In genomic region chr22:19735665-19736510, GRCh38 we compare ENCODE assay signal across 20 cellular contexts. TPM values are rescaled to one million over a fixed set of nuclear protein-coding genes. Genes with fewer than 3 reads are reported as not detected.
A peak's percentile ranks its signal among the peaks of the same experiment; 100 is the strongest.
DNase-seq lines count a peak whose midpoint lies in the region; ATAC-seq, FAIRE-seq and TF ChIP-seq lines count a peak whose summit lies in the region.
"Had no signal": no experiment of that assay in that cellular context is flagged by ENCODE, and none has a peak within 500 bp of the region (broad histone marks: within the 10 kb centered on the region; RNA-seq: fewer than 3 reads in every experiment).

No MANE protein-coding gene starts in this region.

- DNase-seq in HEK293T (ENCODE audit: extremely low spot score): no peak
- no peak for DNase-seq in H1 (ENCODE audit: low read depth in 1 of 2, low spot score in 2 of 2)
- no peak for DNase-seq in neural progenitor cell (ENCODE audit: low spot score)
- DNase-seq in small intestine: no peak
- DNase-seq in CD14-positive monocyte (ENCODE audit: low spot score): no peak
- DNase-seq: C1 segment of cervical spinal cord; CD4-positive, CD25-positive, alpha-beta regulatory T cell; CD8-positive, alpha-beta T cell; DMS 273 treated with DMSO at 0.1 percent for 48 hours; DMS79; EL; GDM1 had no signal

- H3K4me1 Mint-ChIP-seq in neural progenitor cell (no peaks in the 10 kb centered on the region), CD14-positive monocyte (peaks cover 2% of the 10 kb centered on the region)

- H3K27me3 Mint-ChIP-seq in neural progenitor cell (ENCODE audit: insufficient read depth, low read depth) (peaks cover 3% of the 10 kb centered on the region), CD14-positive monocyte (ENCODE audit: low read depth in 3 of 3) (peaks cover 8 to 30% (median 8%) of the 10 kb centered on the region in 3 donors)
- H3K27me3 Mint-ChIP-seq: CD4-positive, CD25-positive, alpha-beta regulatory T cell had no signal

- H3K27ac ChIP-seq in H1 (ENCODE audit: low read depth, low read length): no peak overlapping the region
- no peak overlapping the region for H3K27ac ChIP-seq in neural progenitor cell
- H3K27ac ChIP-seq in small intestine (ENCODE audit: low read depth in 1 of 2, low read length in 1 of 2): no peak overlapping the region

- no peak overlapping the region for H4K5ac ChIP-seq in H1 (ENCODE audit: insufficient read length, low read depth, low read length)

- no peaks in the 10 kb centered on the region for H3F3A ChIP-seq in neural progenitor cell (ENCODE audit: low read depth)

- no peak for TF ChIP-seq POLR2A in H1 (IDR thresholded peaks at IDR 0.05; ENCODE audit: control extremely low read depth in 1 of 2, low read depth in 2 of 2, low read length in 2 of 2)

- no peak for TF ChIP-seq CTCF in H1 (IDR thresholded peaks at IDR 0.05; ENCODE audit: control extremely low read depth in 1 of 3, insufficient read depth in 1 of 3, low read depth in 1 of 3, low read length in 3 of 3)
- TF ChIP-seq CTCF in neural progenitor cell (IDR thresholded peaks at IDR 0.05): no peak
- no peak for TF ChIP-seq CTCF in CD14-positive monocyte (IDR thresholded peaks at IDR 0.05)

- no peak overlapping the region for H2BK5ac ChIP-seq in H1 (ENCODE audit: low read depth, low read length)

- 83% methylated on average over 19 of the region's 21 CpGs; no CpG with 5 or more reads in 1 of the 2 experiments for WGBS in H1 (ENCODE audit: extremely low coverage in 1 of 2, insufficient coverage in 1 of 2, insufficient read length in 1 of 2, insufficient replicate concordance in 2 of 2, low coverage in 1 of 2, low lambda C conversion rate in 2 of 2, missing lambda C conversion rate in 1 of 2), 2 experiments
- WGBS in small intestine, 3 donors: 69 to 77% (median 70%) methylated on average over 17 to 21 of the region's 21 CpGs

- H3K56ac ChIP-seq in H1 (replicated peaks; ENCODE audit: insufficient read length, low read depth, low read length): no peak overlapping the region

- H2AFZ ChIP-seq in H1 (ENCODE audit: low read length) (no peak overlapping the region), neural progenitor cell (replicated peaks) (no peak overlapping the region)
- H2AFZ ChIP-seq: GM23338 had no signal

- H3K27ac Mint-ChIP-seq in neural progenitor cell (no peak overlapping the region), CD14-positive monocyte (no peak overlapping the region)
- H3K27ac Mint-ChIP-seq: CD4-positive, CD25-positive, alpha-beta regulatory T cell; CD8-positive, alpha-beta T cell; GM23338 had no signal

- H3K23me2 ChIP-seq in H1 (ENCODE audit: low read depth, low read length): no peaks in the 10 kb centered on the region

- ATAC-seq in GM19328 (IDR thresholded peaks at IDR 0.05; ENCODE audit: unreplicated experiment): no peak
- ATAC-seq: CD8-positive, alpha-beta T cell; GM12878 had no signal

- no peak overlapping the region; a peak in 1 of 7 replicates for H3K9ac ChIP-seq in H1 (replicated peaks in 1 of 4; ENCODE audit: extremely low read depth in 1 of 4, low read depth in 3 of 4, low read length in 3 of 4)
- no peak overlapping the region for H3K9ac ChIP-seq in neural progenitor cell

- H2AK5ac ChIP-seq in H1 (ENCODE audit: low read depth, low read length): no peak overlapping the region

- no peak overlapping the region for H3K18ac ChIP-seq in H1 (ENCODE audit: extremely low read depth, low read length)

- no peak overlapping the region for H3K4ac ChIP-seq in H1 (replicated peaks; ENCODE audit: insufficient read length, low read depth, low read length)

- no peak overlapping the region; the same call in 1 of the 2 replicates for H4K8ac ChIP-seq in H1 (ENCODE audit: extremely low read depth, insufficient read depth, low read length)

- no peak overlapping the region for H3K14ac ChIP-seq in H1 (ENCODE audit: insufficient read length)

- no peak overlapping the region for H4K91ac ChIP-seq in H1 (replicated peaks; ENCODE audit: insufficient read length, low read length)

- no peak overlapping the region for H3K4me3 ChIP-seq in H1 (ENCODE audit: extremely low read depth in 1 of 4, insufficient read depth in 2 of 4, low read depth in 3 of 4, low read length in 4 of 4)
- H3K4me3 ChIP-seq in neural progenitor cell: no peak overlapping the region
- H3K4me3 ChIP-seq in small intestine (ENCODE audit: low read depth in 1 of 2, low read length in 2 of 2): no peak overlapping the region
- H3K4me3 ChIP-seq: GM12878, GM23338, HAP-1 had no signal

- no peak overlapping the region for H2BK12ac ChIP-seq in H1 (ENCODE audit: low read depth, low read length)

- H3K9me3 ChIP-seq in H1 (ENCODE audit: insufficient read depth in 2 of 2, low read depth in 1 of 2, low read length in 1 of 2) (no peaks in the 10 kb centered on the region), neural progenitor cell (ENCODE audit: low read depth) (no peaks in the 10 kb centered on the region), small intestine (ENCODE audit: control insufficient read depth, low read depth) (no peaks in the 10 kb centered on the region)
- H3K9me3 ChIP-seq: HAP-1 had no signal

- H3K4me2 ChIP-seq in H1 (ENCODE audit: insufficient read depth in 1 of 2, low read depth in 2 of 2, low read length in 2 of 2): no peak overlapping the region
- H3K4me2 ChIP-seq in neural progenitor cell: no peak overlapping the region
- H3K4me2 ChIP-seq: GM23338 had no signal

- H4K20me1 ChIP-seq in H1 (replicated peaks in 1 of 2; ENCODE audit: control insufficient read depth in 1 of 2, insufficient read depth in 2 of 2, low read length in 2 of 2): peaks cover 0 to 4% of the 10 kb centered on the region in 2 experiments
- H4K20me1 ChIP-seq in neural progenitor cell (ENCODE audit: low read depth): no peaks in the 10 kb centered on the region

- H3K4me3 Mint-ChIP-seq in neural progenitor cell: peak overlapping the region; percentile 27
- H3K4me3 Mint-ChIP-seq in CD14-positive monocyte: no peak overlapping the region
- H3K4me3 Mint-ChIP-seq: CD4-positive, CD25-positive, alpha-beta regulatory T cell; CD8-positive, alpha-beta T cell; GM23338 had no signal

- FAIRE-seq in H1 (lab: Jason Lieb, UNC): no peak
- no peak for FAIRE-seq in small intestine (lab: Jason Lieb, UNC)
- FAIRE-seq: D721Med, GM12878, GM19239, H54 had no signal

- CTCF ChIA-PET in HEK293T (lab: Yijun Ruan, JAX): interaction anchor here (1.4 kb wide), 1 partner anchor 12 kb away, joined by 3 read pairs; the partner anchor contains the start of gene GP1BB
- CTCF ChIA-PET in H1 (lab: Charles Lee; ENCODE audit: partially characterized antibody): interaction anchor here (1.0 to 1.3 kb wide), 3 partner anchors 14 to 65 kb away, joined by 3 to 4 read pairs (median 3); no protein-coding TSS in a partner anchor

- H2BK120ac ChIP-seq in H1 (replicated peaks; ENCODE audit: low read depth, low read length): no peak overlapping the region

- intact Hi-C loops in CD14-positive monocyte (cut with micrococcal nuclease): no loop called here

- peaks cover 0 to 17% (median 7%) of the 10 kb centered on the region in 4 experiments; a peak in 5 of 7 replicates for H3K4me1 ChIP-seq in H1 (replicated peaks in 1 of 4; ENCODE audit: control insufficient read depth in 3 of 4, insufficient read depth in 4 of 4, low read length in 3 of 4)
- H3K4me1 ChIP-seq in neural progenitor cell: peaks cover 12% of the 10 kb centered on the region
- no peaks in the 10 kb centered on the region for H3K4me1 ChIP-seq in small intestine (ENCODE audit: control insufficient read depth in 2 of 2, insufficient read depth in 1 of 2, low read depth in 1 of 2, low read length in 1 of 2)
- H3K4me1 ChIP-seq: HAP-1 had no signal

- 0 out of 2 replicates have a peak overlapping the region, but pooled peaks have one; percentile 53 for H2BK15ac ChIP-seq in H1 (ENCODE audit: low read length)

- H3K79me2 ChIP-seq in H1 (ENCODE audit: control insufficient read depth in 1 of 2, insufficient read depth in 2 of 2, low read length in 2 of 2) (no peaks in the 10 kb centered on the region), neural progenitor cell (ENCODE audit: low read depth) (no peaks in the 10 kb centered on the region)

- H3K27me3 ChIP-seq in H1 (replicated peaks in 1 of 4; ENCODE audit: control insufficient read depth in 3 of 4, extremely low read depth in 1 of 4, insufficient read depth in 3 of 4, low read length in 3 of 4) (no peaks in the 10 kb centered on the region; a peak in 3 of 7 replicates), neural progenitor cell (peaks cover 8% of the 10 kb centered on the region), small intestine (ENCODE audit: control insufficient read depth in 2 of 2, insufficient read depth in 2 of 2, low read length in 2 of 2) (peaks cover 0 to 3% of the 10 kb centered on the region in 2 donors)

- no peaks in the 10 kb centered on the region for H3K36me3 Mint-ChIP-seq in neural progenitor cell
- H3K36me3 Mint-ChIP-seq in CD14-positive monocyte: no peaks in the 10 kb centered on the region
- H3K36me3 Mint-ChIP-seq: CD4-positive, CD25-positive, alpha-beta regulatory T cell; CD8-positive, alpha-beta T cell had no signal

- H3K36me3 ChIP-seq in H1 (ENCODE audit: control insufficient read depth in 2 of 4, insufficient read depth in 4 of 4, low read length in 3 of 4) (no peaks in the 10 kb centered on the region), neural progenitor cell (no peaks in the 10 kb centered on the region), small intestine (ENCODE audit: control insufficient read depth in 2 of 2, insufficient read depth in 2 of 2, low read length in 2 of 2) (no peaks in the 10 kb centered on the region)
- H3K36me3 ChIP-seq: HAP-1 had no signal

- H3K79me1 ChIP-seq in H1 (ENCODE audit: low read depth, low read length): no peaks in the 10 kb centered on the region

- H3K23ac ChIP-seq in H1 (ENCODE audit: insufficient read length): no peak overlapping the region

- H3K9me3 Mint-ChIP-seq in neural progenitor cell (no peaks in the 10 kb centered on the region), CD14-positive monocyte (peaks cover 0 to 1% (median 0%) of the 10 kb centered on the region in 7 donors)
- H3K9me3 Mint-ChIP-seq: CD4-positive, CD25-positive, alpha-beta regulatory T cell; CD8-positive, alpha-beta T cell; GM23338 had no signal

- H2BK20ac ChIP-seq in H1 (ENCODE audit: low read length): no peak overlapping the region

- no peak for TF ChIP-seq EP300 in H1 (IDR thresholded peaks at IDR 0.05; ENCODE audit: borderline replicate concordance in 1 of 2, low read depth in 2 of 2, low read length in 2 of 2)

- no peak for TF ChIP-seq RAD21 in H1 (IDR thresholded peaks at IDR 0.05 in 1 of 2, conservative IDR thresholded peaks at IDR 0.05 in 1 of 2; ENCODE audit: low read depth in 2 of 2, low read length in 2 of 2)

- POLR2A ChIA-PET in HEK293T (lab: Yijun Ruan, JAX): no interaction called here
- POLR2A ChIA-PET in H1 (lab: Charles Lee; ENCODE audit: partially characterized antibody): no interaction called here

RNA-seq across cellular contexts. Expression of gene GP1BB, which starts 12.5 kb away (rescaled TPM):
- not detected in 2 replicates for total RNA-seq in H1 (2021; fragmentation: NEBNext Ultra II Directional; extraction: Animal tissue kit (Norgen Biotek cat#: 25700))
- 0.36 and 0.66 TPM in 2 replicates for polyA plus RNA-seq in H1 (2011; rRNA removed)
- polyA plus RNA-seq in H1 (2011; cell fraction: cytosol; rRNA removed): 0.27 TPM
- 2.4 TPM for polyA plus RNA-seq in H1 (2011; cell fraction: nucleus; rRNA removed)
- polyA plus RNA-seq in H1 (2012, experiment 1 of 2): 0.38 to 0.69 TPM (median 0.55 TPM) in 3 of 4 replicates, not detected in the other
- not detected for polyA plus RNA-seq in H1 (2012, experiment 2 of 2)
- polyA plus RNA-seq in H1 (2013, experiment 1 of 2): 0.36 TPM
- 0.83 TPM for polyA plus RNA-seq in H1 (2013, experiment 2 of 2)
- polyA minus RNA-seq in H1 (2011; rRNA and poly(A)+ RNA removed): not detected in 2 replicates
- not detected for polyA minus RNA-seq in H1 (2011; cell fraction: cytosol; rRNA and poly(A)+ RNA removed)
- 0.60 TPM for polyA minus RNA-seq in H1 (2011; cell fraction: nucleus; rRNA and poly(A)+ RNA removed)
- total RNA-seq in neural progenitor cell (ENCODE audit: low replicate concordance): 1.2 TPM in 1 of 2 replicates, not detected in the other
- polyA plus RNA-seq in small intestine: 1 to 10 TPM in 2 of 3 donors, under 1 TPM in 1; 0.67 to 1.4 (median 1.3) TPM
- 1 to 10 TPM in 1 of 2 donors, under 1 TPM in 1; 0.26 to 1.5 TPM for polyA plus RNA-seq in CD14-positive monocyte
- polyA plus RNA-seq: CD4-positive, CD25-positive, alpha-beta regulatory T cell had no signal

RNA-seq across cellular contexts. Expression of gene SEPTIN5, which starts 21.6 kb away (rescaled TPM):
- total RNA-seq in H1 (2021; fragmentation: NEBNext Ultra II Directional; extraction: Animal tissue kit (Norgen Biotek cat#: 25700)): 7.8 and 8.6 TPM in 2 replicates
- polyA plus RNA-seq in H1 (2011; rRNA removed) (6.0 and 9.1 TPM in 2 replicates), small intestine (1 to 10 TPM; 2.2 to 9.9 (median 2.2) TPM), CD14-positive monocyte (under 1 TPM in 1 of 2 donors, not detected in 1; 0.50 TPM)
- 6.7 TPM for polyA plus RNA-seq in H1 (2011; cell fraction: cytosol; rRNA removed)
- 18.5 TPM for polyA plus RNA-seq in H1 (2011; cell fraction: nucleus; rRNA removed)
- 5.8 to 13.4 TPM (median 10.9 TPM) in 4 replicates for polyA plus RNA-seq in H1 (2012, experiment 1 of 2)
- polyA plus RNA-seq in H1 (2012, experiment 2 of 2): 8.4 TPM
- polyA plus RNA-seq in H1 (2013, experiment 1 of 2): 9.7 TPM
- 9.0 TPM for polyA plus RNA-seq in H1 (2013, experiment 2 of 2)
- polyA minus RNA-seq in H1 (2011; rRNA and poly(A)+ RNA removed): 7.3 and 8.0 TPM in 2 replicates
- 2.3 TPM for polyA minus RNA-seq in H1 (2011; cell fraction: cytosol; rRNA and poly(A)+ RNA removed)
- polyA minus RNA-seq in H1 (2011; cell fraction: nucleus; rRNA and poly(A)+ RNA removed): 8.8 TPM
- 5.0 and 8.2 TPM in 2 replicates for total RNA-seq in neural progenitor cell (ENCODE audit: low replicate concordance)
- polyA plus RNA-seq: CD4-positive, CD25-positive, alpha-beta regulatory T cell had no signal

RNA-seq across cellular contexts. Expression of gene TBX1, which starts 24.7 kb away (rescaled TPM):
- 0.28 and 0.38 TPM in 2 replicates for total RNA-seq in H1 (2021; fragmentation: NEBNext Ultra II Directional; extraction: Animal tissue kit (Norgen Biotek cat#: 25700))
- polyA plus RNA-seq in H1 (2011; rRNA removed) (not detected in 2 replicates), small intestine (1 to 10 TPM in 2 of 3 donors, not detected in 1; 1.1 to 4.8 TPM), CD14-positive monocyte (not detected)
- not detected for polyA plus RNA-seq in H1 (2011; cell fraction: cytosol; rRNA removed)
- polyA plus RNA-seq in H1 (2011; cell fraction: nucleus; rRNA removed): not detected
- not detected in 4 replicates for polyA plus RNA-seq in H1 (2012, experiment 1 of 2)
- polyA plus RNA-seq in H1 (2012, experiment 2 of 2): 0.10 TPM
- 0.14 TPM for polyA plus RNA-seq in H1 (2013, experiment 1 of 2)
- polyA plus RNA-seq in H1 (2013, experiment 2 of 2): 0.09 TPM
- polyA minus RNA-seq in H1 (2011; rRNA and poly(A)+ RNA removed): not detected in 2 replicates
- not detected for polyA minus RNA-seq in H1 (2011; cell fraction: cytosol; rRNA and poly(A)+ RNA removed)
- not detected for polyA minus RNA-seq in H1 (2011; cell fraction: nucleus; rRNA and poly(A)+ RNA removed)
- total RNA-seq in neural progenitor cell (ENCODE audit: low replicate concordance): 0.06 TPM in 1 of 2 replicates, not detected in the other
- total RNA-seq: CD4-positive, CD25-positive, alpha-beta regulatory T cell; CD8-positive, alpha-beta T cell; GM12878 had no signal
- polyA plus RNA-seq: BJ; CD4-positive, CD25-positive, alpha-beta regulatory T cell; GM12878 had no signal
